13 cellular contexts compared by ENCODE assay signal in the genomic region with DNA sequence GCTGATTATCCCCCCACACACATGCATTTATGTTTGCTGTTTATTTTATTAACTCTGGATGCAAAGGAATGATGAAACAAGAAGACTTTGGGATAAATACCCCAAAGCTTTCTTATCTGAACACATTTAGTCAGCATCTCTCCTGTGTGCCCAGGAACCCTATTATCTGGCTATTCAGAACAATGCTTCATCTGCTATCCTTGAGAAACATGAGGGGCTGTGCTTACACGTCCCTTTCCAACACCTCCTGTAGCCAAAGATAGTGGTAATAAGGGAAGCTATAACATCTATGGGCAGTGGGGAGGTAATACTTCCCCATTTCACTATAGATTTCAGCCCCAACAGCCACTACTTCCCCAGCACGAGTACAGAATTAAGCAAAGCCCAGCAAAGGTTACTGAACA.
DNase-seq lines count a peak whose midpoint lies in the region; ATAC-seq lines count a peak whose summit lies in the region.
"Had no signal": no experiment of that assay in that cellular context is flagged by ENCODE, and none has a peak within 500 bp of the region (broad histone marks: within the 10 kb centered on the region; RNA-seq: fewer than 3 reads in every experiment).

No MANE protein-coding gene starts in this region.

- peaks cover 13% of the 10 kb centered on the region for H3K4me1 Mint-ChIP-seq in stimulated activated memory B cell treated with anti-CD40 and anti-IgM and Interleukin-4, amounts not matched to agents 10 μg/mL and 1 μg/mL and 100 μg/mL, for 72 hours

- no peaks in the 10 kb centered on the region for H3K27me3 Mint-ChIP-seq in stimulated activated memory B cell treated with anti-CD40 and anti-IgM and Interleukin-4, amounts not matched to agents 10 μg/mL and 1 μg/mL and 100 μg/mL, for 72 hours

- ATAC-seq in GM19395 (IDR thresholded peaks at IDR 0.05; ENCODE audit: unreplicated experiment) (peak; percentile 91), HG02885 (IDR thresholded peaks at IDR 0.05; ENCODE audit: poor library complexity, unreplicated experiment) (peak; percentile 90), left lobe of liver (no peak), GM19455 (IDR thresholded peaks at IDR 0.05; ENCODE audit: unreplicated experiment) (no peak)
- ATAC-seq in stimulated activated memory B cell treated with anti-CD40 and anti-IgM and Interleukin-4, amounts not matched to agents 10 μg/mL and 1 μg/mL and 100 μg/mL, for 72 hours, result peak; percentile 78

- H3K4me3 Mint-ChIP-seq in stimulated activated memory B cell treated with anti-CD40 and anti-IgM and Interleukin-4, amounts not matched to agents 10 μg/mL and 1 μg/mL and 100 μg/mL, for 72 hours, result no peak overlapping the region
- H3K4me3 Mint-ChIP-seq: nephron had no signal

- H3K36me3 Mint-ChIP-seq in stimulated activated memory B cell treated with anti-CD40 and anti-IgM and Interleukin-4, amounts not matched to agents 10 μg/mL and 1 μg/mL and 100 μg/mL, for 72 hours, result no peaks in the 10 kb centered on the region

- no peaks in the 10 kb centered on the region for H3K9me3 Mint-ChIP-seq in stimulated activated memory B cell treated with anti-CD40 and anti-IgM and Interleukin-4, amounts not matched to agents 10 μg/mL and 1 μg/mL and 100 μg/mL, for 72 hours
- H3K9me3 Mint-ChIP-seq: nephron had no signal

- DNase-seq in MV-4-11 (lab: John Stamatoyannopoulos, UW) (peak; percentile 75), NCI-H1105 treated with DMSO at 0.1 percent for 48 hours (lab: John Stamatoyannopoulos, UW) (no peak), iPS-NIHi11 (ENCODE audit: low spot score) (no peak), left lobe of liver (ENCODE audit: low spot score) (no peak)
- DNase-seq: activated CD4-positive, alpha-beta T cell treated with anti-CD3 and anti-CD28 coated beads, Interleukin-2, amount 50 U/mL, for 48 hours; activated naive CD4-positive, alpha-beta T cell treated with anti-CD3 and anti-CD28 coated beads, Interleukin-2, amount 50 U/mL, for 16 hours; Calu3; NCI-H526 treated with DMSO at 0.1 percent for 48 hours had no signal

- H3K27ac Mint-ChIP-seq in stimulated activated memory B cell treated with anti-CD40 and anti-IgM and Interleukin-4, amounts not matched to agents 10 μg/mL and 1 μg/mL and 100 μg/mL, for 72 hours, result no peak overlapping the region

Comparison
In these comparisons a context has a peak if more than half of its experiments do, and no peak if none do; other contexts are left out.
1. ATAC-seq: peak in GM19395 (single experiment), HG02885 (single experiment) and stimulated activated memory B cell treated with anti-CD40 and anti-IgM and Interleukin-4, amounts not matched to agents 10 μg/mL and 1 μg/mL and 100 μg/mL, for 72 hours (single experiment); none in left lobe of liver (single experiment) and GM19455 (single experiment).